26 cellular contexts compared by ENCODE assay signal in genomic region chr11:65801153-65801987, GRCh38. TPM values are rescaled to one million over a fixed set of nuclear protein-coding genes. Genes with fewer than 3 reads are reported as not detected.
DNase-seq lines count a peak whose midpoint lies in the region; ATAC-seq, FAIRE-seq and TF ChIP-seq lines count a peak whose summit lies in the region.
"Had no signal": no experiment of that assay in that cellular context is flagged by ENCODE, and none has a peak within 500 bp of the region (broad histone marks: within the 10 kb centered on the region; RNA-seq: fewer than 3 reads in every experiment).

No MANE protein-coding gene starts in this region.

- H3K79me2 ChIP-seq in K562 (ENCODE audit: control insufficient read depth, insufficient read depth, low read length): no peaks in the 10 kb centered on the region

- peak overlapping the region; percentile 83 for H3K18ac ChIP-seq in neuronal stem cell (ENCODE audit: low read length)

- H4K8ac ChIP-seq in neuronal stem cell (ENCODE audit: low read depth, low read length): no peak overlapping the region

- no peaks in the 10 kb centered on the region for H3K79me1 ChIP-seq in neuronal stem cell (ENCODE audit: low read depth, low read length)

- no peak overlapping the region for H3K4ac ChIP-seq in neuronal stem cell (ENCODE audit: low read length)

- peak overlapping the region; percentile 41 for H2BK12ac ChIP-seq in neuronal stem cell (ENCODE audit: low read length)

- no peaks in the 10 kb centered on the region for H3K9me1 ChIP-seq in K562 (ENCODE audit: control insufficient read depth, insufficient read depth, low read length)

- in situ Hi-C loops in K562 (cut with MboI): no loop called here

- H2BK15ac ChIP-seq in neuronal stem cell (ENCODE audit: low read length): peak overlapping the region; percentile 75

- CTCF ChIA-PET in K562 (lab: Yijun Ruan, JAX; ENCODE audit: low intra/inter-chr PET ratio): no interaction called here

- no peak for FAIRE-seq in K562 (lab: Jason Lieb, UNC)
- FAIRE-seq: A204.1, G401.6, GM12892 had no signal

- H3K4me3 ChIP-seq in H7 (ENCODE audit: insufficient read depth, low read depth, low read length): no peak overlapping the region
- no peak overlapping the region for H3K4me3 ChIP-seq in K562
- H3K4me3 ChIP-seq in neuronal stem cell (ENCODE audit: low read length in 2 of 2): no peak overlapping the region
- H3K4me3 ChIP-seq in ascending aorta: no peak overlapping the region
- H3K4me3 ChIP-seq: PC-9 had no signal

- POLR2A ChIA-PET in K562 (lab: Yijun Ruan, JAX): interaction anchor here (0.6 to 3.0 kb wide), 4 partner anchors 9 to 205 kb away, joined by 3 to 9 read pairs (median 4); no protein-coding TSS in a partner anchor

- no TSS peak for BruUV-seq in K562 (replicated peaks; lab: Mats Ljungman, UMichigan)

- no peak overlapping the region for H4K91ac ChIP-seq in neuronal stem cell (ENCODE audit: low read depth, low read length, poor library complexity)

- H3K4me2 ChIP-seq in K562 (ENCODE audit: insufficient read depth, low read length): no peak overlapping the region
- no peak overlapping the region for H3K4me2 ChIP-seq in neuronal stem cell (ENCODE audit: insufficient read depth, low read length, poor library complexity, severe bottlenecking)
- H3K4me2 ChIP-seq: KMS-11, PC-9 had no signal

- 0 out of 2 replicates have a peak, but pooled peaks cover 4% of the 10 kb centered on the region for H4K20me1 ChIP-seq in K562 (replicated peaks; ENCODE audit: control insufficient read depth, insufficient read depth, low read length)

- H3K9me3 ChIP-seq in K562 (replicated peaks; ENCODE audit: control insufficient read depth, insufficient read depth, low read depth, low read length): no peaks in the 10 kb centered on the region
- H3K9me3 ChIP-seq in neuronal stem cell (replicated peaks in 1 of 2; ENCODE audit: control insufficient read depth in 2 of 2, insufficient read depth in 1 of 2, low read depth in 1 of 2, low read length in 2 of 2): no peaks in the 10 kb centered on the region
- no peaks in the 10 kb centered on the region for H3K9me3 ChIP-seq in ascending aorta

- H3K4me1 ChIP-seq in K562 (replicated peaks in 1 of 2; ENCODE audit: control insufficient read depth in 2 of 2, insufficient read depth in 2 of 2, low read length in 2 of 2) (peaks cover 0 to 12% of the 10 kb centered on the region in 2 experiments; a peak in 2 of 5 replicates), neuronal stem cell (ENCODE audit: control insufficient read depth in 2 of 2, insufficient read depth in 1 of 2, low read depth in 1 of 2, low read length in 2 of 2) (peaks cover 0 to 2% of the 10 kb centered on the region in 2 donors), ascending aorta (no peaks in the 10 kb centered on the region)

- TF ChIP-seq POLR2A in K562 (conservative IDR thresholded peaks at IDR 0.05) (no peak), erythroblast (IDR thresholded peaks at IDR 0.05; ENCODE audit: low read length) (no peak)

- H3K9ac ChIP-seq in K562 (ENCODE audit: insufficient read depth in 1 of 2, low read depth in 2 of 2, low read length in 2 of 2) (no peak overlapping the region; a peak in 1 of 4 replicates), neuronal stem cell (ENCODE audit: low read depth, low read length, poor library complexity) (no peak overlapping the region)
- H3K9ac ChIP-seq: KMS-11 had no signal

- TF ChIP-seq CTCF in K562 (IDR thresholded peaks at IDR 0.05 in 2 of 3, conservative IDR thresholded peaks at IDR 0.05 in 1 of 3; ENCODE audit: insufficient read depth in 2 of 3, low read depth in 1 of 3, low read length in 3 of 3) (no peak), ascending aorta (IDR thresholded peaks at IDR 0.05) (no peak)

- H3K14ac ChIP-seq in neuronal stem cell (ENCODE audit: low read length): peak overlapping the region; percentile 71

- no peaks in the 10 kb centered on the region; the same call in 1 of the 2 replicates for H3K27me3 ChIP-seq in H7 (ENCODE audit: control insufficient read depth, insufficient read depth, low read length)
- H3K27me3 ChIP-seq in K562 (ENCODE audit: control insufficient read depth in 2 of 2, insufficient read depth in 2 of 2, low read length in 2 of 2): peaks cover 52 to 72% of the 10 kb centered on the region in 2 experiments
- peaks cover 0 to 64% (median 0%) of the 10 kb centered on the region in 3 experiments for H3K27me3 ChIP-seq in neuronal stem cell (ENCODE audit: control insufficient read depth in 3 of 3, insufficient read depth in 3 of 3, low read depth in 1 of 3, low read length in 3 of 3)
- no peaks in the 10 kb centered on the region for H3K27me3 ChIP-seq in ascending aorta

- no peak for TF ChIP-seq RAD21 in K562 (CRISPR knock-in tag; conservative IDR thresholded peaks at IDR 0.05 in 1 of 2, IDR thresholded peaks at IDR 0.05 in 1 of 2)

- no peak overlapping the region for H2AFZ ChIP-seq in K562 (ENCODE audit: low read depth, low read length)
- no peak overlapping the region for H2AFZ ChIP-seq in neuronal stem cell (ENCODE audit: low read length)
- H2AFZ ChIP-seq: PC-9 had no signal

- peak; percentile 26; the same call in 1 of the 3 replicates for ATAC-seq in K562
- ATAC-seq: SK-N-SH treated with all-trans-retinoic acid at 6 μM for 48 hours had no signal

- H3K27ac ChIP-seq in K562 (ENCODE audit: extremely low read depth, low read depth, low read length) (no peak overlapping the region), neuronal stem cell (replicated peaks; ENCODE audit: low read length) (no peak overlapping the region), ascending aorta (no peak overlapping the region)
- H3K27ac ChIP-seq: C4-2B, KMS-11, PC-9, RWPE1 had no signal

- DNase-seq in H7 (peak; percentile 67), K562 (ENCODE audit: extremely low read depth in 1 of 4, low spot score in 3 of 4) (no peak), neuronal stem cell (ENCODE audit: low spot score) (no peak), NCI-H187 treated with DMSO at 0.1 percent for 48 hours (lab: John Stamatoyannopoulos, UW) (no peak), ascending aorta (ENCODE audit: low spot score in 2 of 2) (no peak), erythroblast (lab: John Stamatoyannopoulos, UW) (no peak)
- DNase-seq: Calu3; CD8-positive, alpha-beta memory T cell; DMS153; HFFc6; NCI-H1092 treated with DMSO at 0.1 percent for 48 hours; NCI-H146; NCI-H2029 treated with DMSO at 0.1 percent for 48 hours; NCI-H226; NCI-H510A treated with DMSO at 0.1 percent for 48 hours; NCI-H748 treated with DMSO at 0.1 percent for 48 hours; PC-9; SIG-M5 had no signal

- TF ChIP-seq EP300 in K562 (IDR thresholded peaks at IDR 0.05; ENCODE audit: low read length): no peak

- H2BK120ac ChIP-seq in neuronal stem cell (ENCODE audit: low read depth, low read length): peak overlapping the region; percentile 47

- intact Hi-C loops in K562 (cut with micrococcal nuclease) (no loop called here), ascending aorta (cut with DNase I) (no loop called here)

- 2% methylated on average over 18 of the region's 18 CpGs for WGBS in K562 (ENCODE audit: insufficient coverage, low coverage, missing lambda C conversion rate)
- no CpG with 5 or more reads among the region's 18 CpGs for WGBS in neuronal stem cell (ENCODE audit: extremely low coverage in 2 of 2, insufficient read length in 2 of 2, insufficient replicate concordance in 1 of 2), 2 donors

- peak overlapping the region; percentile 43 for H3K23ac ChIP-seq in neuronal stem cell (ENCODE audit: low read depth, low read length, poor library complexity)

- H3K36me3 ChIP-seq in H7 (replicated peaks; ENCODE audit: control insufficient read depth, insufficient read depth, low read length) (no peaks in the 10 kb centered on the region), K562 (ENCODE audit: control insufficient read depth, insufficient read depth, low read length) (no peaks in the 10 kb centered on the region), neuronal stem cell (replicated peaks in 1 of 2; ENCODE audit: control insufficient read depth in 2 of 2, insufficient read depth in 2 of 2, low read length in 2 of 2) (no peaks in the 10 kb centered on the region), ascending aorta (no peaks in the 10 kb centered on the region)

- peak overlapping the region; percentile 37 for H2AK5ac ChIP-seq in neuronal stem cell (ENCODE audit: low read depth, low read length)

- peak overlapping the region; percentile 66 for H2BK5ac ChIP-seq in neuronal stem cell (ENCODE audit: low read length)

RNA-seq across cellular contexts. Expression of gene OVOL1, which starts 14.5 kb away (rescaled TPM):
- 1.2 and 1.4 TPM in 2 replicates for total RNA-seq in H7 (2014; rRNA removed; shearing (Covaris generic))
- 0.09 TPM in 1 of 2 replicates, not detected in the other for total RNA-seq in K562 (2011; cell fraction: chromatin; rRNA removed; ENCODE audit: low replicate concordance)
- not detected in 2 replicates for total RNA-seq in K562 (2011; cell fraction: nucleolus; rRNA removed)
- not detected in 2 replicates for total RNA-seq in K562 (2011; cell fraction: nucleoplasm; rRNA removed)
- total RNA-seq in K562 (2014; rRNA removed) (not detected in 2 replicates), K562 (2014; rRNA removed; fragmentation: Illumina TruSeq; extraction: Trizol) (not detected in 2 replicates), K562 (2015; rRNA removed; fragmentation: Illumina TruSeq; extraction: Trizol) (not detected in 2 replicates), K562 (2021) (0.09 TPM in 1 of 2 replicates, not detected in the other), ascending aorta (not detected)
- polyA plus RNA-seq in K562 (2011; rRNA removed) (not detected in 2 replicates), K562 (2014; fragmentation: Illumina TruSeq; extraction: Trizol) (not detected in 2 replicates), K562 (2014; fragmentation: Nextera tagmentation; extraction: Ambion mirVana) (not detected), K562 (2014; rRNA removed) (not detected in 2 replicates)
- polyA plus RNA-seq in K562 (2011; cell fraction: cytosol; rRNA removed): not detected in 2 replicates
- not detected in 2 replicates for polyA plus RNA-seq in K562 (2011; cell fraction: nucleus; rRNA removed)
- not detected in 2 replicates for polyA plus RNA-seq in K562 (2012)
- not detected in 2 replicates for polyA minus RNA-seq in K562 (2011; rRNA and poly(A)+ RNA removed)
- not detected in 2 replicates for polyA minus RNA-seq in K562 (2011; cell fraction: cytosol; rRNA and poly(A)+ RNA removed)
- not detected in 2 replicates for polyA minus RNA-seq in K562 (2011; cell fraction: nucleus; rRNA and poly(A)+ RNA removed)
- polyA plus RNA-seq in neuronal stem cell (2013, experiment 1 of 2): 0.03 TPM
- polyA plus RNA-seq in neuronal stem cell (2013, experiment 2 of 2): 0.01 TPM
- total RNA-seq: CD8-positive, alpha-beta memory T cell; H4; HFFc6 had no signal
- polyA plus RNA-seq: CD8-positive, alpha-beta memory T cell had no signal

RNA-seq across cellular contexts. Expression of gene AP5B1, which starts 20.6 kb away (rescaled TPM):
- total RNA-seq in H7 (2014; rRNA removed; shearing (Covaris generic)): 6.7 and 7.8 TPM in 2 replicates
- 16.4 and 48.0 TPM in 2 replicates for total RNA-seq in K562 (2011; cell fraction: chromatin; rRNA removed; ENCODE audit: low replicate concordance)
- 43.4 and 48.4 TPM in 2 replicates for total RNA-seq in K562 (2011; cell fraction: nucleolus; rRNA removed)
- 26.7 and 28.3 TPM in 2 replicates for total RNA-seq in K562 (2011; cell fraction: nucleoplasm; rRNA removed)
- total RNA-seq in K562 (2014; rRNA removed) (13.0 and 17.0 TPM in 2 replicates), K562 (2014; rRNA removed; fragmentation: Illumina TruSeq; extraction: Trizol) (3.1 and 3.5 TPM in 2 replicates), K562 (2015; rRNA removed; fragmentation: Illumina TruSeq; extraction: Trizol) (8.7 and 8.9 TPM in 2 replicates), K562 (2021) (23.2 and 24.2 TPM in 2 replicates), ascending aorta (31.8 TPM)
- polyA plus RNA-seq in K562 (2011; rRNA removed) (5.1 and 7.7 TPM in 2 replicates), K562 (2014; fragmentation: Illumina TruSeq; extraction: Trizol) (4.6 and 9.1 TPM in 2 replicates), K562 (2014; fragmentation: Nextera tagmentation; extraction: Ambion mirVana) (under 1 TPM; 0.51 to 0.63 TPM), K562 (2014; rRNA removed) (11.3 and 11.7 TPM in 2 replicates)
- polyA plus RNA-seq in K562 (2011; cell fraction: cytosol; rRNA removed): 6.5 and 20.1 TPM in 2 replicates
- polyA plus RNA-seq in K562 (2011; cell fraction: nucleus; rRNA removed): 17.1 and 27.9 TPM in 2 replicates
- 10.8 and 15.8 TPM in 2 replicates for polyA plus RNA-seq in K562 (2012)
- 8.3 and 9.2 TPM in 2 replicates for polyA minus RNA-seq in K562 (2011; rRNA and poly(A)+ RNA removed)
- 14.6 and 14.8 TPM in 2 replicates for polyA minus RNA-seq in K562 (2011; cell fraction: cytosol; rRNA and poly(A)+ RNA removed)
- 17.5 and 18.7 TPM in 2 replicates for polyA minus RNA-seq in K562 (2011; cell fraction: nucleus; rRNA and poly(A)+ RNA removed)
- 4.0 TPM for polyA plus RNA-seq in neuronal stem cell (2013, experiment 1 of 2)
- 4.1 TPM for polyA plus RNA-seq in neuronal stem cell (2013, experiment 2 of 2)

RNA-seq across cellular contexts. Expression of gene SNX32, which starts 32.4 kb away (rescaled TPM):
- 0.26 and 0.80 TPM in 2 replicates for total RNA-seq in H7 (2014; rRNA removed; shearing (Covaris generic))
- total RNA-seq in K562 (2011; cell fraction: chromatin; rRNA removed; ENCODE audit: low replicate concordance): 0.16 TPM in 1 of 2 replicates, not detected in the other
- not detected in 2 replicates for total RNA-seq in K562 (2011; cell fraction: nucleolus; rRNA removed)
- total RNA-seq in K562 (2011; cell fraction: nucleoplasm; rRNA removed): not detected in 2 replicates
- total RNA-seq in K562 (2014; rRNA removed) (not detected in 2 replicates), K562 (2014; rRNA removed; fragmentation: Illumina TruSeq; extraction: Trizol) (not detected in 2 replicates), K562 (2015; rRNA removed; fragmentation: Illumina TruSeq; extraction: Trizol) (not detected in 2 replicates), K562 (2021) (not detected in 2 replicates), ascending aorta (not detected)
- polyA plus RNA-seq in K562 (2011; rRNA removed) (not detected in 2 replicates), K562 (2014; fragmentation: Illumina TruSeq; extraction: Trizol) (not detected in 2 replicates), K562 (2014; fragmentation: Nextera tagmentation; extraction: Ambion mirVana) (under 1 TPM; 0.03 TPM), K562 (2014; rRNA removed) (not detected in 2 replicates)
- not detected in 2 replicates for polyA plus RNA-seq in K562 (2011; cell fraction: cytosol; rRNA removed)
- polyA plus RNA-seq in K562 (2011; cell fraction: nucleus; rRNA removed): 0.10 TPM in 1 of 2 replicates, not detected in the other
- 0.24 and 0.35 TPM in 2 replicates for polyA plus RNA-seq in K562 (2012)
- not detected in 2 replicates for polyA minus RNA-seq in K562 (2011; rRNA and poly(A)+ RNA removed)
- not detected in 2 replicates for polyA minus RNA-seq in K562 (2011; cell fraction: cytosol; rRNA and poly(A)+ RNA removed)
- polyA minus RNA-seq in K562 (2011; cell fraction: nucleus; rRNA and poly(A)+ RNA removed): not detected in 2 replicates
- 3.0 TPM for polyA plus RNA-seq in neuronal stem cell (2013, experiment 1 of 2)
- polyA plus RNA-seq in neuronal stem cell (2013, experiment 2 of 2): 3.3 TPM
- total RNA-seq: Calu3, H4, HFFc6, PC-9 had no signal

RNA-seq across cellular contexts. Expression of gene CFL1, which starts 56.6 kb away (rescaled TPM):
- total RNA-seq in H7 (2014; rRNA removed; shearing (Covaris generic)): 916 and 1,083 TPM in 2 replicates
- 145 and 300 TPM in 2 replicates for total RNA-seq in K562 (2011; cell fraction: chromatin; rRNA removed; ENCODE audit: low replicate concordance)
- 227 and 257 TPM in 2 replicates for total RNA-seq in K562 (2011; cell fraction: nucleolus; rRNA removed)
- total RNA-seq in K562 (2011; cell fraction: nucleoplasm; rRNA removed): 176 and 204 TPM in 2 replicates
- total RNA-seq in K562 (2014; rRNA removed) (1,045 and 1,321 TPM in 2 replicates), K562 (2014; rRNA removed; fragmentation: Illumina TruSeq; extraction: Trizol) (570 and 664 TPM in 2 replicates), K562 (2015; rRNA removed; fragmentation: Illumina TruSeq; extraction: Trizol) (851 and 860 TPM in 2 replicates), K562 (2021) (891 and 919 TPM in 2 replicates), ascending aorta (974 TPM)
- polyA plus RNA-seq in K562 (2011; rRNA removed) (632 and 770 TPM in 2 replicates), K562 (2014; fragmentation: Illumina TruSeq; extraction: Trizol) (1,101 and 1,325 TPM in 2 replicates), K562 (2014; fragmentation: Nextera tagmentation; extraction: Ambion mirVana) (100 to 1,000 TPM; 105 to 222 TPM), K562 (2014; rRNA removed) (859 and 956 TPM in 2 replicates)
- 894 and 1,220 TPM in 2 replicates for polyA plus RNA-seq in K562 (2011; cell fraction: cytosol; rRNA removed)
- polyA plus RNA-seq in K562 (2011; cell fraction: nucleus; rRNA removed): 307 TPM in 2 replicates
- 903 and 977 TPM in 2 replicates for polyA plus RNA-seq in K562 (2012)
- polyA minus RNA-seq in K562 (2011; rRNA and poly(A)+ RNA removed): 971 and 1,022 TPM in 2 replicates
- polyA minus RNA-seq in K562 (2011; cell fraction: cytosol; rRNA and poly(A)+ RNA removed): 560 and 642 TPM in 2 replicates
- 107 and 193 TPM in 2 replicates for polyA minus RNA-seq in K562 (2011; cell fraction: nucleus; rRNA and poly(A)+ RNA removed)
- polyA plus RNA-seq in neuronal stem cell (2013, experiment 1 of 2): 860 TPM
- 866 TPM for polyA plus RNA-seq in neuronal stem cell (2013, experiment 2 of 2)

RNA-seq across cellular contexts. Expression of gene MUS81, which starts 58.9 kb away (rescaled TPM):
- total RNA-seq in H7 (2014; rRNA removed; shearing (Covaris generic)): 38.0 and 49.7 TPM in 2 replicates
- total RNA-seq in K562 (2011; cell fraction: chromatin; rRNA removed; ENCODE audit: low replicate concordance): 139 and 354 TPM in 2 replicates
- 277 and 282 TPM in 2 replicates for total RNA-seq in K562 (2011; cell fraction: nucleolus; rRNA removed)
- 171 and 194 TPM in 2 replicates for total RNA-seq in K562 (2011; cell fraction: nucleoplasm; rRNA removed)
- 79.4 and 95.8 TPM in 2 replicates for total RNA-seq in K562 (2014; rRNA removed)
- 23.0 and 33.5 TPM in 2 replicates for total RNA-seq in K562 (2014; rRNA removed; fragmentation: Illumina TruSeq; extraction: Trizol)
- 53.5 and 55.8 TPM in 2 replicates for total RNA-seq in K562 (2015; rRNA removed; fragmentation: Illumina TruSeq; extraction: Trizol)
- 81.5 and 91.8 TPM in 2 replicates for total RNA-seq in K562 (2021)
- polyA plus RNA-seq in K562 (2011; rRNA removed): 51.8 and 69.9 TPM in 2 replicates
- polyA plus RNA-seq in K562 (2011; cell fraction: cytosol; rRNA removed): 33.2 and 41.5 TPM in 2 replicates
- polyA plus RNA-seq in K562 (2011; cell fraction: nucleus; rRNA removed): 678 and 750 TPM in 2 replicates
- 97.9 and 190 TPM in 2 replicates for polyA plus RNA-seq in K562 (2012)
- 53.7 and 62.8 TPM in 2 replicates for polyA plus RNA-seq in K562 (2014; fragmentation: Illumina TruSeq; extraction: Trizol)
- polyA plus RNA-seq in K562 (2014; fragmentation: Nextera tagmentation; extraction: Ambion mirVana): 10 to 100 TPM; 13.4 to 16.1 TPM
- 103 and 118 TPM in 2 replicates for polyA plus RNA-seq in K562 (2014; rRNA removed)
- 11.8 and 17.2 TPM in 2 replicates for polyA minus RNA-seq in K562 (2011; rRNA and poly(A)+ RNA removed)
- 19.5 and 23.5 TPM in 2 replicates for polyA minus RNA-seq in K562 (2011; cell fraction: cytosol; rRNA and poly(A)+ RNA removed)
- 123 and 135 TPM in 2 replicates for polyA minus RNA-seq in K562 (2011; cell fraction: nucleus; rRNA and poly(A)+ RNA removed)
- polyA plus RNA-seq in neuronal stem cell (2013, experiment 1 of 2): 25.3 TPM
- polyA plus RNA-seq in neuronal stem cell (2013, experiment 2 of 2): 26.7 TPM
- 45.0 TPM for total RNA-seq in ascending aorta
